In genomic region chr16:55508941-55509920, GRCh38 we compare ENCODE assay signal across 8 cellular contexts. TPM values are rescaled to one million over a fixed set of nuclear protein-coding genes. Genes with fewer than 3 reads are reported as not detected.
DNase-seq lines count a peak whose midpoint lies in the region; ATAC-seq and TF ChIP-seq lines count a peak whose summit lies in the region.

Gene LPCAT2 (plus strand): TSS chr16:55509072. CDS start chr16:55509182, 110 bp downstream.

- peaks cover 11% of the 10 kb centered on the region; the same call in 2 of the 3 replicates for H3K4me1 Mint-ChIP-seq in GM23338

- H3K27ac Mint-ChIP-seq in GM23338 = 0 out of 2 replicates have a peak within 1 kb of the TSS, but pooled peaks have one; percentile 57

- H3K4me3 ChIP-seq in AG09309 (ENCODE audit: control insufficient read depth, low read depth, low read length) = peak within 1 kb of the TSS; percentile 36
- H3K4me3 ChIP-seq in GM23338 = peak within 1 kb of the TSS; percentile 79
- H3K4me3 ChIP-seq in adrenal gland = peak within 1 kb of the TSS; percentile 47 to 78 (median 74)
- H3K4me3 ChIP-seq in upper lobe of right lung = peak within 1 kb of the TSS; percentile 66

- H3K79me2 ChIP-seq in GM23338 (replicated peaks; ENCODE audit: insufficient read depth) = peaks cover 11% of the 10 kb centered on the region

- H3K9me3 ChIP-seq in adrenal gland (replicated peaks in 1 of 3) (no peaks in the 10 kb centered on the region), upper lobe of right lung (peaks cover 6% of the 10 kb centered on the region)

- H3K27ac ChIP-seq in GM23338 (ENCODE audit: low read depth) (peak within 1 kb of the TSS; percentile 79; the same call in 1 of the 2 replicates), adrenal gland (peak within 1 kb of the TSS in 4 of 5 donors; percentile 46 to 75 (median 64)), upper lobe of right lung (peak within 1 kb of the TSS; percentile 81)

- H3K9me3 Mint-ChIP-seq in GM23338 = peaks cover 22% of the 10 kb centered on the region

- TF ChIP-seq CTCF in AG09309 (IDR thresholded peaks at IDR 0.05; ENCODE audit: control insufficient read depth, insufficient read depth, low read depth, low read length, missing control alignments) (no peak), GM23338 (conservative IDR thresholded peaks at IDR 0.05; ENCODE audit: low read depth in 2 of 2) (no peak), adrenal gland (IDR thresholded peaks at IDR 0.05) (no peak), upper lobe of right lung (IDR thresholded peaks at IDR 0.05) (no peak)

- WGBS in adrenal gland, 4 donors = 2 to 8% (median 4%) methylated on average over 17 to 61 of the region's 61 CpGs

- peaks cover 9% of the 10 kb centered on the region for H3K27me3 Mint-ChIP-seq in GM23338 (ENCODE audit: insufficient read depth, low read depth, poor library complexity)

- H3K36me3 ChIP-seq in GM23338 (ENCODE audit: insufficient read depth) = no peaks in the 10 kb centered on the region
- H3K36me3 ChIP-seq in adrenal gland (replicated peaks in 1 of 2) = peaks cover 0 to 6% of the 10 kb centered on the region in 2 donors
- H3K36me3 ChIP-seq in upper lobe of right lung = peaks cover 14% of the 10 kb centered on the region

- H3K4me1 ChIP-seq in GM23338 (ENCODE audit: insufficient read depth) = 0 out of 2 replicates have a peak, but pooled peaks cover 4% of the 10 kb centered on the region
- H3K4me1 ChIP-seq in adrenal gland (replicated peaks in 1 of 2) = no peaks in the 10 kb centered on the region
- no peaks in the 10 kb centered on the region for H3K4me1 ChIP-seq in upper lobe of right lung

- ATAC-seq in GM23338 (peak; percentile 90), upper lobe of right lung (peak; percentile 98), HG03469 (IDR thresholded peaks at IDR 0.05; ENCODE audit: unreplicated experiment) (no peak)

- TF ChIP-seq POLR2A in adrenal gland (IDR thresholded peaks at IDR 0.05) = peak; percentile 61 to 81

- 0 out of 2 replicates have a peak, but pooled peaks cover 3% of the 10 kb centered on the region for H3F3A ChIP-seq in GM23338 (replicated peaks; ENCODE audit: low read depth)

- H3K27me3 ChIP-seq in GM23338 (ENCODE audit: insufficient read depth) = no peaks in the 10 kb centered on the region
- no peaks in the 10 kb centered on the region for H3K27me3 ChIP-seq in adrenal gland
- no peaks in the 10 kb centered on the region for H3K27me3 ChIP-seq in upper lobe of right lung

- intact Hi-C loops in adrenal gland (cut with DNase I) (no loop called here), cardiac septum (cut with DNase I) (no loop called here), upper lobe of right lung (cut with DNase I) (no loop called here)

- H2AFZ ChIP-seq in GM23338 = peak within 1 kb of the TSS; percentile 93

- 0 out of 2 replicates have a peak, but pooled peaks cover 5% of the 10 kb centered on the region for H3K9me2 ChIP-seq in GM23338 (ENCODE audit: insufficient read depth)

- H3K36me3 Mint-ChIP-seq in GM23338 (ENCODE audit: low read depth) = peaks cover 30% of the 10 kb centered on the region

- peak within 1 kb of the TSS; percentile 84 for H3K4me2 ChIP-seq in GM23338

- peak within 1 kb of the TSS; percentile 72 for H3K4me3 Mint-ChIP-seq in GM23338

- DNase-seq in AG09309 (ENCODE audit: low read depth) = no peak
- DNase-seq in GM23338 (ENCODE audit: low spot score) = peak; percentile 96
- peak; percentile 67 for DNase-seq in NCI-H774 (lab: John Stamatoyannopoulos, UW)
- peak; percentile 86 to 92 (median 90) for DNase-seq in adrenal gland
- peak; percentile 94 for DNase-seq in cardiac septum (ENCODE audit: low spot score)
- DNase-seq in nucleus accumbens (lab: John Stamatoyannopoulos, UW) = peak in 48 of 56 donors; percentile 24 to 82 (median 62)
- peak; percentile 95 for DNase-seq in upper lobe of right lung

- H4K20me1 ChIP-seq in GM23338 (replicated peaks; ENCODE audit: insufficient read depth) = no peaks in the 10 kb centered on the region; the same call in 1 of the 2 replicates

TF ChIP-seq in GM23338, 12 proteins besides CTCF, POLR2A, EP300 and RAD21:
- TF ChIP-seq CREB1 (CRISPR knock-in tag; IDR thresholded peaks at IDR 0.05; ENCODE audit: low read depth) = no peak
- no peak for TF ChIP-seq ZNF462 (CRISPR knock-in tag; IDR thresholded peaks at IDR 0.05)
- TF ChIP-seq ZNF114 (CRISPR knock-in tag; IDR thresholded peaks at IDR 0.05) = no peak
- TF ChIP-seq STAT1 (IDR thresholded peaks at IDR 0.05; ENCODE audit: unreplicated experiment) = no peak
- TF ChIP-seq JUNB (IDR thresholded peaks at IDR 0.05; ENCODE audit: unreplicated experiment) = no peak
- peak; percentile 83 for TF ChIP-seq POLR2AphosphoS5 (IDR thresholded peaks at IDR 0.05; ENCODE audit: low read depth)

RNA-seq across cellular contexts. Expression of gene LPCAT2, which starts in this region (rescaled TPM):
- total RNA-seq in GM23338 (2014; rRNA removed; shearing (Covaris generic)) = 13.4 and 23.8 TPM in 2 replicates
- polyA plus RNA-seq in GM23338 (2016; fragmentation: Nextera tagmentation; extraction: Ambion mirVana) (7.8 and 8.8 TPM in 2 replicates), adrenal gland (10 to 100 TPM in 1 of 3 donors, 1 to 10 TPM in 2; 7.1 to 12.3 (median 8.9) TPM)
- total RNA-seq in adrenal gland (10 to 100 TPM; 12.0 to 33.1 (median 23.7) TPM), cardiac septum (8.5 TPM), upper lobe of right lung (32.8 TPM)
